In genomic region chr11:70944636-70945035, GRCh38 we compare ENCODE assay signal across 25 cellular contexts.
DNase-seq lines count a peak whose midpoint lies in the region; ATAC-seq and TF ChIP-seq lines count a peak whose summit lies in the region.
"Had no signal": no experiment of that assay in that cellular context is flagged by ENCODE, and none has a peak within 500 bp of the region (broad histone marks: within the 10 kb centered on the region; RNA-seq: fewer than 3 reads in every experiment).

No MANE protein-coding gene starts in this region.

- intact Hi-C loops in thyroid gland (cut with DNase I), result no loop called here

- H3K9ac ChIP-seq in Karpas-422 (ENCODE audit: low read length), result no peak overlapping the region
- H3K9ac ChIP-seq in endodermal cell (ENCODE audit: extremely low read depth, low read length, poor library complexity, severe bottlenecking), result no peak overlapping the region

- H3K79me2 ChIP-seq in Karpas-422 (ENCODE audit: low read length), result no peaks in the 10 kb centered on the region

- no peak for TF ChIP-seq POLR2A in thyroid gland (IDR thresholded peaks at IDR 0.05)

- no peak for ATAC-seq in natural killer cell treated with Interleukin-12 subunit alpha and Interleukin-12 subunit beta and Interleukin-15 and Interleukin-18, amount 100 ng/mL, for 72 hours
- ATAC-seq: activated CD4-positive, CD25-positive, alpha-beta regulatory T cell treated with anti-CD3 and anti-CD28 coated beads, Interleukin-2, amount 50 U/mL, for 24 hours; left colon; stimulated activated naive CD8-positive, alpha-beta T cell treated with anti-CD3 and anti-CD28 coated beads, Interleukin-15, Interleukin-2, amounts not matched to agents 100 U/mL and 50 U/mL, for 24 hours had no signal

- H3K9me3 Mint-ChIP-seq in endodermal cell, result peaks cover 38% of the 10 kb centered on the region
- peaks cover 24% of the 10 kb centered on the region for H3K9me3 Mint-ChIP-seq in progenitor cell of endocrine pancreas (ENCODE audit: low read depth)
- H3K9me3 Mint-ChIP-seq in natural killer cell treated with Interleukin-12 subunit alpha and Interleukin-12 subunit beta and Interleukin-15 and Interleukin-18, amount 100 ng/mL, for 72 hours, result peaks cover 26% of the 10 kb centered on the region

- H3K9me3 ChIP-seq in Karpas-422 (ENCODE audit: low read length), result peaks cover 11% of the 10 kb centered on the region
- H3K9me3 ChIP-seq in endodermal cell (ENCODE audit: control insufficient read depth, low read length), result peaks cover 27% of the 10 kb centered on the region
- H3K9me3 ChIP-seq in thyroid gland, result no peaks in the 10 kb centered on the region
- H3K9me3 ChIP-seq: testis had no signal

- no peaks in the 10 kb centered on the region for H3K4me1 Mint-ChIP-seq in endodermal cell
- H3K4me1 Mint-ChIP-seq in progenitor cell of endocrine pancreas (ENCODE audit: low read depth), result no peaks in the 10 kb centered on the region
- H3K4me1 Mint-ChIP-seq in natural killer cell treated with Interleukin-12 subunit alpha and Interleukin-12 subunit beta and Interleukin-15 and Interleukin-18, amount 100 ng/mL, for 72 hours (ENCODE audit: low read depth in 2 of 2), result no peaks in the 10 kb centered on the region
- H3K4me1 Mint-ChIP-seq: activated naive CD4-positive, alpha-beta T cell treated with anti-CD3 and anti-CD28 coated beads, Interleukin-2, amount 50 U/mL, for 24 hours; CD4-positive, alpha-beta memory T cell had no signal

- no peak overlapping the region for H3K4me2 ChIP-seq in Karpas-422 (ENCODE audit: low read depth, low read length, poor library complexity, severe bottlenecking)

- no peak overlapping the region for H2AFZ ChIP-seq in Karpas-422 (ENCODE audit: low read length)

- no peaks in the 10 kb centered on the region for H3K27me3 Mint-ChIP-seq in endodermal cell (ENCODE audit: insufficient read depth)
- H3K27me3 Mint-ChIP-seq in progenitor cell of endocrine pancreas, result no peaks in the 10 kb centered on the region
- peaks cover 7 to 13% of the 10 kb centered on the region in 2 donors for H3K27me3 Mint-ChIP-seq in natural killer cell treated with Interleukin-12 subunit alpha and Interleukin-12 subunit beta and Interleukin-15 and Interleukin-18, amount 100 ng/mL, for 72 hours
- H3K27me3 Mint-ChIP-seq: CD4-positive, alpha-beta memory T cell had no signal

- DNase-seq in NCI-H748 (lab: John Stamatoyannopoulos, UW; ENCODE audit: unreplicated experiment) (peak; percentile 24), NCI-H748 treated with DMSO at 0.1 percent for 48 hours (lab: John Stamatoyannopoulos, UW) (no peak), Karpas-422 (peak; percentile 43), endodermal cell (no peak), progenitor cell of endocrine pancreas (ENCODE audit: low spot score, unreplicated experiment) (no peak), thyroid gland (no peak), SHP77 treated with DMSO at 0.1 percent for 48 hours (lab: John Stamatoyannopoulos, UW) (no peak)
- no peak for DNase-seq in natural killer cell treated with Interleukin-12 subunit alpha and Interleukin-12 subunit beta and Interleukin-15 and Interleukin-18, amount 100 ng/mL, for 72 hours (ENCODE audit: low spot score)
- DNase-seq: 8988T; activated CD4-positive, alpha-beta T cell treated with anti-CD3 and anti-CD28 coated beads, Interleukin-2, amount 50 U/mL, for 48 hours; amygdala; CD4-positive, alpha-beta memory T cell; left colon; NCI-H1048; NCI-H1694; NCI-H510A treated with DMSO at 0.1 percent for 48 hours; nucleus accumbens; stimulated activated naive CD8-positive, alpha-beta T cell treated with anti-CD3 and anti-CD28 coated beads, Interleukin-15, Interleukin-2, amounts not matched to agents 100 U/mL and 50 U/mL, for 24 hours; testis had no signal

- no peaks in the 10 kb centered on the region for H3K27me3 ChIP-seq in Karpas-422 (ENCODE audit: low read length)
- H3K27me3 ChIP-seq in endodermal cell (ENCODE audit: control insufficient read depth, insufficient read depth, low read length, poor library complexity, severe bottlenecking), result no peaks in the 10 kb centered on the region
- no peaks in the 10 kb centered on the region for H3K27me3 ChIP-seq in thyroid gland
- H3K27me3 ChIP-seq: SJSA1, testis, vagina had no signal

- H3K4me1 ChIP-seq in Karpas-422 (ENCODE audit: low read length) (no peaks in the 10 kb centered on the region), endodermal cell (ENCODE audit: control insufficient read depth, insufficient read depth, low read length) (no peaks in the 10 kb centered on the region), thyroid gland (peaks cover 17 to 21% of the 10 kb centered on the region in 2 donors)
- H3K4me1 ChIP-seq: SJSA1, testis, vagina had no signal

- H3K4me3 Mint-ChIP-seq in endodermal cell (no peak overlapping the region), progenitor cell of endocrine pancreas (ENCODE audit: low read depth) (no peak overlapping the region)
- H3K4me3 Mint-ChIP-seq in natural killer cell treated with Interleukin-12 subunit alpha and Interleukin-12 subunit beta and Interleukin-15 and Interleukin-18, amount 100 ng/mL, for 72 hours, result no peak overlapping the region
- H3K4me3 Mint-ChIP-seq: activated naive CD4-positive, alpha-beta T cell treated with anti-CD3 and anti-CD28 coated beads, Interleukin-2, amount 50 U/mL, for 24 hours; CD4-positive, alpha-beta memory T cell; memory B cell had no signal

- no peak overlapping the region for H3K27ac ChIP-seq in Karpas-422 (ENCODE audit: low read length)
- no peak overlapping the region for H3K27ac ChIP-seq in endodermal cell (ENCODE audit: low read depth, low read length)
- no peak overlapping the region for H3K27ac ChIP-seq in thyroid gland
- H3K27ac ChIP-seq: SJSA1, testis, vagina had no signal

- H3K4me3 ChIP-seq in Karpas-422 (ENCODE audit: low read length), result no peak overlapping the region
- no peak overlapping the region for H3K4me3 ChIP-seq in endodermal cell (ENCODE audit: low read length)
- no peak overlapping the region for H3K4me3 ChIP-seq in thyroid gland (replicated peaks in 1 of 3)
- H3K4me3 ChIP-seq: SJSA1, testis, vagina had no signal

- H3K36me3 Mint-ChIP-seq in endodermal cell (ENCODE audit: low read depth), result peaks cover 17% of the 10 kb centered on the region
- H3K36me3 Mint-ChIP-seq in progenitor cell of endocrine pancreas (ENCODE audit: insufficient read depth), result peaks cover 32% of the 10 kb centered on the region
- peaks cover 30% of the 10 kb centered on the region for H3K36me3 Mint-ChIP-seq in natural killer cell treated with Interleukin-12 subunit alpha and Interleukin-12 subunit beta and Interleukin-15 and Interleukin-18, amount 100 ng/mL, for 72 hours

- no peaks in the 10 kb centered on the region for H3K36me3 ChIP-seq in Karpas-422 (ENCODE audit: insufficient read depth, low read length)
- H3K36me3 ChIP-seq in endodermal cell (ENCODE audit: control insufficient read depth, insufficient read depth, low read length), result no peaks in the 10 kb centered on the region
- no peaks in the 10 kb centered on the region for H3K36me3 ChIP-seq in thyroid gland
- H3K36me3 ChIP-seq: SJSA1, vagina had no signal

- TF ChIP-seq CTCF in endodermal cell (conservative IDR thresholded peaks at IDR 0.05) (peak; percentile 66), progenitor cell of endocrine pancreas (IDR thresholded peaks at IDR 0.05; ENCODE audit: unreplicated experiment) (peak; percentile 35), thyroid gland (IDR thresholded peaks at IDR 0.05) (no peak)

- no peaks in the 10 kb centered on the region for H3K9me2 ChIP-seq in Karpas-422 (replicated peaks; ENCODE audit: insufficient read depth, low read length)

- WGBS in endodermal cell (ENCODE audit: insufficient coverage in 1 of 2, insufficient read length in 1 of 2), 2 experiments, result 86 to 89% methylated on average over 2 of the region's 2 CpGs
- 94 to 96% methylated on average over 2 of the region's 2 CpGs for WGBS in thyroid gland, 2 donors

- no peak overlapping the region for H3K27ac Mint-ChIP-seq in endodermal cell
- no peak overlapping the region for H3K27ac Mint-ChIP-seq in progenitor cell of endocrine pancreas
- H3K27ac Mint-ChIP-seq in natural killer cell treated with Interleukin-12 subunit alpha and Interleukin-12 subunit beta and Interleukin-15 and Interleukin-18, amount 100 ng/mL, for 72 hours, result no peak overlapping the region
- H3K27ac Mint-ChIP-seq: activated naive CD4-positive, alpha-beta T cell treated with anti-CD3 and anti-CD28 coated beads, Interleukin-2, amount 50 U/mL, for 24 hours; activated T-helper 2 cell treated with anti-CD3 and anti-CD28 coated beads, Interferon-gamma antibody, Interleukin-2, Interleukin-4, amounts not matched to agents 10 μg/mL and 5 μg/mL and 100 μg/mL, durations not matched to agents 14 hours and 24 hours and 36 hours; CD4-positive, alpha-beta memory T cell; memory B cell had no signal

- H4K20me1 ChIP-seq in Karpas-422 (ENCODE audit: insufficient read depth, low read depth, low read length), result no peaks in the 10 kb centered on the region

Comparison
In these comparisons a context has a peak if more than half of its experiments do, and no peak if none do; other contexts are left out.
1. DNase-seq: peak in NCI-H748 (single experiment) and Karpas-422 (single experiment); none in NCI-H748 treated with DMSO at 0.1 percent for 48 hours (single experiment), endodermal cell (single experiment), progenitor cell of endocrine pancreas (single experiment), thyroid gland (0 of 2), natural killer cell treated with Interleukin-12 subunit alpha and Interleukin-12 subunit beta and Interleukin-15 and Interleukin-18, amount 100 ng/mL, for 72 hours (single experiment) and SHP77 treated with DMSO at 0.1 percent for 48 hours (single experiment).
2. CTCF ChIP-seq: peak in endodermal cell (single experiment) and progenitor cell of endocrine pancreas (single experiment); none in thyroid gland (0 of 6).